In the genomic region with DNA sequence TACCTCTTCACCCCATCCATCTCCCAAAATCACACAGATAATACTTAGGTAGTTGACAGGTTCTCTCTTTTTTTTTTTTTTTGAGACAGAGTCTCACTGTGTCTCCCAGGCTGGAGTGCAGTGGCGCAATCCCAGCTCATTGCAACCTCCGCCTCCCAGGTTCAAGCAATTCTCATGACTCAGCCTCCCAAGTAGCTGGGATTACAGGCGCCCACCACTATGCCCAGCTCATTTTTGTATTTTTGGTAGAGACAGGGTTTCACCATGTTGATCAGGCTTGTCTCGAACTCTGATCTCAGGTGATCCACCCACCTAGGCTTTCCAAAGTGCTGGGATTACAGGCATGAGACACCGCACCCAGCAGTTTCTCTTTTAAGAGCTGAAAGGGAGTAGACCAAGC, we compare ENCODE assay signal across 4 cellular contexts.
DNase-seq lines count a peak whose midpoint lies in the region; ATAC-seq and TF ChIP-seq lines count a peak whose summit lies in the region.
"Not testable (repeated sequence)": the region's sequence is repeated elsewhere in the genome, so short reads cannot be mapped to it uniquely, and the experiment has no call there.

No MANE protein-coding gene starts in this region.

- ATAC-seq in psoas muscle = peak in 3 of 4 donors; percentile 19 to 27 (median 25)

- not testable (repeated sequence) for H3K27ac ChIP-seq in HEK293 (ENCODE audit: extremely low read depth, low read depth, low read length); psoas muscle

- H3K27me3 ChIP-seq in psoas muscle (ENCODE audit: insufficient read depth in 3 of 3, low read length in 2 of 3) = not testable (repeated sequence)

- H3K4me1 Mint-ChIP-seq in MCF 10A (ENCODE audit: insufficient read depth, unreplicated experiment) = peaks cover 14% of the 10 kb centered on the region

- H3K27me3 Mint-ChIP-seq in MCF 10A (ENCODE audit: insufficient read depth, unreplicated experiment) = not testable (repeated sequence)

- not testable (repeated sequence) for H3K4me3 ChIP-seq in HEK293 (ENCODE audit: low read depth, low read length); psoas muscle

- CTCF ChIA-PET in HEK293 (lab: Yijun Ruan, JAX); MCF 10A (lab: Yijun Ruan, JAX): not testable (repeated sequence)

- DNase-seq in MCF 10A (ENCODE audit: unreplicated experiment) = peak; percentile 26
- DNase-seq in head of caudate nucleus = peak in 29 of 42 donors; percentile 13 to 74 (median 49)
- peak in 1 of 2 donors; percentile 26 for DNase-seq in psoas muscle

- H3K36me3 ChIP-seq in HEK293 (ENCODE audit: control insufficient read depth in 2 of 2, insufficient read depth in 1 of 2, low read length in 2 of 2) = not testable (repeated sequence)
- peaks cover 0 to 39% of the 10 kb centered on the region in 2 donors for H3K36me3 ChIP-seq in psoas muscle (ENCODE audit: insufficient read depth in 1 of 2, low read depth in 1 of 2)

- H3K4me3 Mint-ChIP-seq in MCF 10A (ENCODE audit: unreplicated experiment) = not testable (repeated sequence)

- POLR2A ChIA-PET in HEK293 (lab: Yijun Ruan, JAX) = not testable (repeated sequence)
- POLR2A ChIA-PET in MCF 10A (lab: Yijun Ruan, JAX) = interaction anchor here (0.6 to 0.8 kb wide), 3 partner anchors 76 to 583 kb away, joined by 3 read pairs; partner anchors contain the start of genes PPP1R12B and TMEM183A

- H3K9me3 ChIP-seq in HEK293 (ENCODE audit: control insufficient read depth, insufficient read depth, low read depth, low read length); psoas muscle: not testable (repeated sequence)

- not testable (repeated sequence) for H3K4me1 ChIP-seq in HEK293 (ENCODE audit: control insufficient read depth, insufficient read depth, low read length)
- H3K4me1 ChIP-seq in psoas muscle = peaks cover 22% of the 10 kb centered on the region

- H3K36me3 Mint-ChIP-seq in MCF 10A (ENCODE audit: insufficient read depth, unreplicated experiment) = not testable (repeated sequence)

- H3K9me3 Mint-ChIP-seq in MCF 10A (ENCODE audit: unreplicated experiment) = not testable (repeated sequence)

- H3K27ac Mint-ChIP-seq in MCF 10A (ENCODE audit: low read depth, unreplicated experiment) = not testable (repeated sequence)

- BruUV-seq in MCF 10A (replicated peaks; lab: Mats Ljungman, UMichigan) = not testable (repeated sequence)

- not testable (repeated sequence) for TF ChIP-seq CTCF in HEK293 (tag by site-specific recombination; IDR thresholded peaks at IDR 0.05); MCF 10A (IDR thresholded peaks at IDR 0.05; ENCODE audit: unreplicated experiment); psoas muscle (IDR thresholded peaks at IDR 0.05)

- WGBS in psoas muscle, 3 donors = 83 to 95% (median 88%) methylated on average over 5 of the region's 5 CpGs

- intact Hi-C loops in MCF 10A (cut with micrococcal nuclease); head of caudate nucleus (cut with DNase I); psoas muscle (cut with DNase I): not testable (repeated sequence)

TF ChIP-seq in HEK293, 187 proteins besides CTCF, POLR2A, EP300 and RAD21:
- 0 out of 2 replicates have a peak, but pooled peaks have one; percentile 7 for TF ChIP-seq GLIS1 (tag by site-specific recombination; IDR thresholded peaks at IDR 0.05)
TF ChIP-seq in HEK293: peak in this region for 1; not testable (repeated sequence) for 186.
